ENCODE assay signal across 21 cellular contexts in genomic region chr2:62114564-62114963, GRCh38.
A peak's percentile ranks its signal among the peaks of the same experiment; 100 is the strongest.
DNase-seq lines count a peak whose midpoint lies in the region; ATAC-seq and TF ChIP-seq lines count a peak whose summit lies in the region.
"Had no signal": no experiment of that assay in that cellular context is flagged by ENCODE, and none has a peak within 500 bp of the region (broad histone marks: within the 10 kb centered on the region; RNA-seq: fewer than 3 reads in every experiment).

No MANE protein-coding gene starts in this region.

- in situ Hi-C loops in G401 (cut with HindIII; ENCODE audit: low sequenced_read_pairs) = no loop called here
- in situ Hi-C loops in Panc1 (cut with HindIII; ENCODE audit: low pct_unique_long_range_greater_than_20kb, low sequenced_read_pairs) = no loop called here
- in situ Hi-C loops in GM23248 (cut with MboI) = no loop called here

- H3K27ac ChIP-seq in Panc1 (ENCODE audit: low read length) = no peak overlapping the region
- H3K27ac ChIP-seq in heart left ventricle = peak overlapping the region in 3 of 12 donors; percentile 10 to 33 (median 19)
- H3K27ac ChIP-seq in GM23248 = no peak overlapping the region
- H3K27ac ChIP-seq: ascending aorta, RWPE1 had no signal

- BruUV-seq in Panc1 (replicated peaks; lab: Mats Ljungman, UMichigan) = no TSS peak

- H3K79me2 ChIP-seq in GM23248 (ENCODE audit: insufficient read depth) = no peaks in the 10 kb centered on the region

- 0 out of 2 replicates have a peak, but pooled peaks cover 4% of the 10 kb centered on the region for H3F3A ChIP-seq in GM23248 (ENCODE audit: insufficient read depth)

- CTCF ChIA-PET in Panc1 (lab: Charles Lee) = no interaction called here

- WGBS in heart left ventricle, 4 donors = 56 to 61% (median 61%) methylated on average over 5 of the region's 5 CpGs
- 51 to 60% methylated on average over 5 of the region's 5 CpGs for WGBS in GM23248 (ENCODE audit: low coverage in 1 of 2, low lambda C conversion rate in 2 of 2, missing lambda C conversion rate in 2 of 2), 2 experiments

- TF ChIP-seq CTCF in Panc1 (IDR thresholded peaks at IDR 0.05) = no peak
- no peak for TF ChIP-seq CTCF in heart left ventricle (IDR thresholded peaks at IDR 0.05)

- H3K9me3 ChIP-seq in Panc1 (ENCODE audit: control insufficient read depth, insufficient read depth, low read depth, low read length) (no peaks in the 10 kb centered on the region), heart left ventricle (no peaks in the 10 kb centered on the region), GM23248 (ENCODE audit: low read depth) (no peaks in the 10 kb centered on the region)
- H3K9me3 ChIP-seq: ascending aorta had no signal

- no peak for TF ChIP-seq POLR2A in heart left ventricle (IDR thresholded peaks at IDR 0.05)

- H3K36me3 ChIP-seq in Panc1 (ENCODE audit: control insufficient read depth, insufficient read depth, low read length) = no peaks in the 10 kb centered on the region
- no peaks in the 10 kb centered on the region for H3K36me3 ChIP-seq in heart left ventricle
- no peaks in the 10 kb centered on the region for H3K36me3 ChIP-seq in GM23248 (ENCODE audit: low read depth)
- H3K36me3 ChIP-seq: ascending aorta had no signal

- intact Hi-C loops in Panc1 (cut with micrococcal nuclease; ENCODE audit: unreplicated experiment) (no loop called here), heart left ventricle (cut with DNase I) (loop anchor here in 1 of 10 donors (10.0 kb wide), 1 partner anchor 300 kb away; no protein-coding TSS in a partner anchor)

- no peak overlapping the region for H3K4me2 ChIP-seq in GM23248 (ENCODE audit: unreplicated experiment)

- DNase-seq in G401 (ENCODE audit: low spot score) (peak; percentile 18), Panc1 (ENCODE audit: low read depth, low spot score) (no peak), heart left ventricle (peak in 4 of 5 donors; percentile 20 to 51 (median 36)), pons (ENCODE audit: low spot score) (peak; percentile 18), NOMO-1 treated with dmso at 0.1 percent for 144 hours (lab: John Stamatoyannopoulos, UW; ENCODE audit: unreplicated experiment) (no peak), foreskin melanocyte (no peak), GM23248 (no peak)
- no peak for DNase-seq in activated CD4-positive, alpha-beta T cell treated with anti-CD3 and anti-CD28 coated beads for 1 hour
- DNase-seq: activated CD4-positive, alpha-beta T cell treated with anti-CD3 and anti-CD28 coated beads, Interleukin-2, amount 50 U/mL, for 48 hours; activated naive CD4-positive, alpha-beta T cell treated with anti-CD3 and anti-CD28 coated beads, Interleukin-2, amount 10 ng/mL, durations not matched to agents 7 days and 5 days; activated T-cell treated with anti-CD3 and anti-CD28 coated beads, Interleukin-2, amount 50 U/mL, for 1 hour; CD8-positive, alpha-beta memory T cell; KBM-7; NCI-H2107; stimulated activated CD4-positive, alpha-beta T cell treated with anti-CD3 and anti-CD28 coated beads, Interleukin-1b, Interleukin-23, amount 100 ng/mL, for 48 hours; stimulated activated naive CD8-positive, alpha-beta T cell treated with anti-CD3 and anti-CD28 coated beads, Interleukin-15, amount 100 ng/mL, for 72 hours; SW 1271 had no signal

- POLR2A ChIA-PET in Panc1 (lab: Charles Lee) = no interaction called here

- H3K9me2 ChIP-seq in GM23248 (ENCODE audit: insufficient read depth) = no peaks in the 10 kb centered on the region

- H2AFZ ChIP-seq in GM23248 = no peak overlapping the region

- H3K27me3 ChIP-seq in Panc1 (ENCODE audit: control insufficient read depth, insufficient read depth, low read length) (no peaks in the 10 kb centered on the region), heart left ventricle (no peaks in the 10 kb centered on the region), GM23248 (replicated peaks; ENCODE audit: insufficient read depth) (no peaks in the 10 kb centered on the region)
- H3K27me3 ChIP-seq: ascending aorta had no signal

- no peaks in the 10 kb centered on the region for H4K20me1 ChIP-seq in GM23248 (ENCODE audit: insufficient read depth)

- ATAC-seq in Panc1 = peak; percentile 34; the same call in 1 of the 2 replicates
- peak; percentile 74 to 94 (median 86) for ATAC-seq in heart left ventricle
- ATAC-seq: left lobe of liver; sciatic nerve; stimulated activated naive CD8-positive, alpha-beta T cell treated with anti-CD3 and anti-CD28 coated beads, Interleukin-15, amount 100 ng/mL, for 72 hours had no signal

- H3K4me3 ChIP-seq in Panc1 (ENCODE audit: low read depth in 2 of 2, low read length in 2 of 2) (no peak overlapping the region), heart left ventricle (no peak overlapping the region), GM23248 (no peak overlapping the region)
- H3K4me3 ChIP-seq: ascending aorta had no signal

- H3K4me1 ChIP-seq in Panc1 (ENCODE audit: control insufficient read depth, insufficient read depth, low read length) = no peaks in the 10 kb centered on the region
- H3K4me1 ChIP-seq in heart left ventricle = peaks cover 0 to 41% (median 17%) of the 10 kb centered on the region in 12 donors
- H3K4me1 ChIP-seq in GM23248 (ENCODE audit: insufficient read depth) = peaks cover 8% of the 10 kb centered on the region; the same call in 1 of the 2 replicates
- H3K4me1 ChIP-seq: ascending aorta had no signal

- no peak overlapping the region for H3K9ac ChIP-seq in GM23248

Comparison
In these comparisons a context has a peak if more than half of its experiments do, and no peak if none do; other contexts are left out.
1. DNase-seq: peak in G401 (single experiment), heart left ventricle (4 of 5) and pons (single experiment); none in Panc1 (single experiment), activated CD4-positive, alpha-beta T cell treated with anti-CD3 and anti-CD28 coated beads for 1 hour (single experiment), NOMO-1 treated with dmso at 0.1 percent for 144 hours (single experiment), foreskin melanocyte (single experiment) and GM23248 (single experiment).